ENCODE assay signal across 14 cellular contexts in the genomic region with DNA sequence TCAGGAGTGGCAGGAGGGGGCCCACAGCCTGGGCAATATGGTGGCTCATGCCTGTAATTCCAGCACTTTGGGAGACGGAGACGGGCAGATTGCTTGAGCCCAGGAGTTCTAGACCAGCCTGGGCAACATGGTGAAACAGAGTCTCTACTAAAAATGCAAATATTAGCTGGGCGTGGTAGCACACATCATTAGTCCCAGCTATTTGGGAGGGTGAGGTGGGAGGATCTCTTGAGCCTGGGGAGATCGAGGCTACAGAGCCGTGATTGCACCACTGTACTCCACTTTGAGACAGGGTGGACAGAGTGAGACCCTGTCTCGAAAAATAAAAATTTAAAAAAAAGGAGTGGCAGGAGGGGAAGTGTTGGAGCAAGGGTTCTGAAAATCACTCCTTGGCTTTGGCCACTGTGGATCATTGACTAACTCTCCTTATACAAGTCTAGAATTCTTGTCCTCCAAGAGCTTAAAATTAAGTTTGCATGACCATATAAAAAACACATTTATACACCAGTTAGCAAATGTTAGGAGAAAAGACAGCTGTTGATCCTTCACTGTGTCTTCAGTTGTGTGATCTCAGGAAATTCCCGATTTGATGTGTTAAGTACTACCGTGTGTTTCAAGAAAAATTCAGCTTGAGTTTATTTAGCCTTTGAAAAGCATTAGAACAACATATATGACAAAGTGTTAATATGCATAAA. TPM values are rescaled to one million over a fixed set of nuclear protein-coding genes. Genes with fewer than 3 reads are reported as not detected.
DNase-seq lines count a peak whose midpoint lies in the region; ATAC-seq and TF ChIP-seq lines count a peak whose summit lies in the region.
"Had no signal": no experiment of that assay in that cellular context is flagged by ENCODE, and none has a peak within 500 bp of the region (broad histone marks: within the 10 kb centered on the region; RNA-seq: fewer than 3 reads in every experiment).

No MANE protein-coding gene starts in this region.

- no peak overlapping the region for H2BK120ac ChIP-seq in mesenchymal stem cell (ENCODE audit: low read depth, low read length)

- H3K18ac ChIP-seq in mesenchymal stem cell (ENCODE audit: low read depth in 1 of 2, low read length in 2 of 2) = no peak overlapping the region

- H3K27me3 Mint-ChIP-seq in activated naive CD8-positive, alpha-beta T cell = peaks cover 6% of the 10 kb centered on the region
- peaks cover 41% of the 10 kb centered on the region for H3K27me3 Mint-ChIP-seq in activated naive CD8-positive, alpha-beta T cell treated with anti-CD3 and anti-CD28 coated beads for 36 hours
- H3K27me3 Mint-ChIP-seq in WTC11 (ENCODE audit: low read depth) = no peaks in the 10 kb centered on the region

- H3K36me3 Mint-ChIP-seq in activated naive CD8-positive, alpha-beta T cell = peaks cover 8% of the 10 kb centered on the region
- peaks cover 16% of the 10 kb centered on the region for H3K36me3 Mint-ChIP-seq in activated naive CD8-positive, alpha-beta T cell treated with anti-CD3 and anti-CD28 coated beads for 36 hours
- H3K36me3 Mint-ChIP-seq in WTC11 = peaks cover 17% of the 10 kb centered on the region

- no peaks in the 10 kb centered on the region for H3K9me3 Mint-ChIP-seq in activated naive CD8-positive, alpha-beta T cell (ENCODE audit: low read depth)
- H3K9me3 Mint-ChIP-seq in activated naive CD8-positive, alpha-beta T cell treated with anti-CD3 and anti-CD28 coated beads for 36 hours = no peaks in the 10 kb centered on the region
- no peaks in the 10 kb centered on the region for H3K9me3 Mint-ChIP-seq in WTC11

- H3K9me3 ChIP-seq in mesenchymal stem cell (ENCODE audit: control insufficient read depth, low read length) (no peaks in the 10 kb centered on the region), transverse colon (no peaks in the 10 kb centered on the region)
- H3K9me3 ChIP-seq: colonic mucosa, testis had no signal

- peaks cover 4% of the 10 kb centered on the region for H3K79me1 ChIP-seq in mesenchymal stem cell (replicated peaks; ENCODE audit: low read length, poor library complexity, severe bottlenecking)

- H3K36me3 ChIP-seq in mesenchymal stem cell (ENCODE audit: control insufficient read depth in 1 of 2, insufficient read depth in 2 of 2, low read depth in 1 of 2, low read length in 2 of 2) (no peaks in the 10 kb centered on the region), transverse colon (no peaks in the 10 kb centered on the region)
- H3K36me3 ChIP-seq: colonic mucosa had no signal

- no peak overlapping the region for H3K23ac ChIP-seq in mesenchymal stem cell (ENCODE audit: low read length in 2 of 2)

- no peak overlapping the region for H3K27ac Mint-ChIP-seq in activated naive CD8-positive, alpha-beta T cell
- no peak overlapping the region for H3K27ac Mint-ChIP-seq in activated naive CD8-positive, alpha-beta T cell treated with anti-CD3 and anti-CD28 coated beads for 36 hours
- H3K27ac Mint-ChIP-seq in WTC11 = no peak overlapping the region

- no peak overlapping the region for H2AFZ ChIP-seq in mesenchymal stem cell (ENCODE audit: low read depth, low read length)

- no peak overlapping the region for H4K8ac ChIP-seq in mesenchymal stem cell (ENCODE audit: low read length)

- no peak overlapping the region for H3K9ac ChIP-seq in mesenchymal stem cell (ENCODE audit: low read length)

- no peak for ATAC-seq in WTC11

- H3K4me3 ChIP-seq in mesenchymal stem cell (ENCODE audit: insufficient read depth in 1 of 2, low read depth in 1 of 2, low read length in 2 of 2) (no peak overlapping the region), transverse colon (no peak overlapping the region)
- H3K4me3 ChIP-seq: colonic mucosa had no signal

- peaks cover 25% of the 10 kb centered on the region for H3K4me1 Mint-ChIP-seq in activated naive CD8-positive, alpha-beta T cell (ENCODE audit: low read depth)
- peaks cover 25% of the 10 kb centered on the region for H3K4me1 Mint-ChIP-seq in activated naive CD8-positive, alpha-beta T cell treated with anti-CD3 and anti-CD28 coated beads for 36 hours
- peaks cover 55% of the 10 kb centered on the region for H3K4me1 Mint-ChIP-seq in WTC11

- H3K4me3 Mint-ChIP-seq in activated naive CD8-positive, alpha-beta T cell = peak overlapping the region; percentile 81
- H3K4me3 Mint-ChIP-seq in activated naive CD8-positive, alpha-beta T cell treated with anti-CD3 and anti-CD28 coated beads for 36 hours = no peak overlapping the region
- H3K4me3 Mint-ChIP-seq in WTC11 = peak overlapping the region; percentile 76; the same call in 1 of the 2 replicates

- H3K4me2 ChIP-seq in mesenchymal stem cell (ENCODE audit: low read length, poor library complexity, severe bottlenecking) = no peak overlapping the region

- no peak overlapping the region for H3K4ac ChIP-seq in mesenchymal stem cell (ENCODE audit: low read depth in 1 of 2, low read length in 2 of 2)

- no peak overlapping the region for H2AK5ac ChIP-seq in mesenchymal stem cell (ENCODE audit: low read length, severe bottlenecking)

- peaks cover 14% of the 10 kb centered on the region for H3K4me1 ChIP-seq in mesenchymal stem cell (ENCODE audit: control insufficient read depth, insufficient read depth, low read depth, low read length)
- H3K4me1 ChIP-seq in transverse colon = peaks cover 25 to 60% (median 43%) of the 10 kb centered on the region in 4 donors

- H3K27ac ChIP-seq in mesenchymal stem cell (ENCODE audit: low read length, poor library complexity, severe bottlenecking) (no peak overlapping the region), transverse colon (peak overlapping the region in 3 of 4 donors; percentile 97 to 98 (median 98))
- H3K27ac ChIP-seq: colonic mucosa had no signal

- H3K14ac ChIP-seq in mesenchymal stem cell (ENCODE audit: low read length in 2 of 2) = no peak overlapping the region

- H4K91ac ChIP-seq in mesenchymal stem cell (ENCODE audit: low read length) = no peak overlapping the region

- H3K27me3 ChIP-seq in mesenchymal stem cell (ENCODE audit: control insufficient read depth in 1 of 2, insufficient read depth in 1 of 2, low read length in 2 of 2) (no peaks in the 10 kb centered on the region), transverse colon (no peaks in the 10 kb centered on the region)
- H3K27me3 ChIP-seq: colonic mucosa, testis had no signal

- POLR2A ChIA-PET in WTC11 (lab: Charles Lee) = no interaction called here

- intact Hi-C loops in transverse colon (cut with DNase I; ENCODE audit: low total_unique reads) = loop anchor here (5.0 kb wide), 1 partner anchor 44 kb away; no protein-coding TSS in a partner anchor

- DNase-seq in activated naive CD8-positive, alpha-beta T cell treated with anti-CD3 and anti-CD28 coated beads for 36 hours = no peak
- DNase-seq in WTC11 (ENCODE audit: low spot score) = no peak
- peak; percentile 46 for DNase-seq in mesenchymal stem cell
- no peak for DNase-seq in transverse colon
- DNase-seq in NCI-H82 treated with DMSO at 0.1 percent for 48 hours (lab: John Stamatoyannopoulos, UW; ENCODE audit: unreplicated experiment) = no peak
- no peak for DNase-seq in NCI-H1048 (lab: John Stamatoyannopoulos, UW)
- DNase-seq in foreskin melanocyte = no peak
- DNase-seq: colonic mucosa, GDM1, kidney glomerular epithelial cell, NCI-H1694 treated with DMSO at 0.1 percent for 48 hours, T1000, testis had no signal

- WGBS in mesenchymal stem cell = 92% methylated on average over 7 of the region's 8 CpGs
- WGBS in transverse colon (ENCODE audit: low coverage in 1 of 2), 2 donors = 84 to 95% methylated on average over 2 to 8 of the region's 8 CpGs

- TF ChIP-seq CTCF in WTC11 (IDR thresholded peaks at IDR 0.05) = no peak
- TF ChIP-seq CTCF in transverse colon (IDR thresholded peaks at IDR 0.05) = no peak

- no peak for TF ChIP-seq EP300 in transverse colon (IDR thresholded peaks at IDR 0.05; ENCODE audit: low read depth)

- H2BK5ac ChIP-seq in mesenchymal stem cell (ENCODE audit: low read depth, low read length, poor library complexity, severe bottlenecking) = no peak overlapping the region

- TF ChIP-seq POLR2A in transverse colon (IDR thresholded peaks at IDR 0.05) = no peak

- peak overlapping the region in 1 of 2 experiments; percentile 0 for H2BK12ac ChIP-seq in mesenchymal stem cell (ENCODE audit: low read length in 2 of 2)

- in situ Hi-C loops in transverse colon (cut with MboI; ENCODE audit: low pct_ligation_motif_present in 1 of 4, low pct_unique_long_range_greater_than_20kb in 1 of 4, low sequenced_read_pairs in 3 of 4) = no loop called here

- CTCF ChIA-PET in WTC11 (lab: Charles Lee) = interaction anchor here (1.3 to 3.7 kb wide), 3 partner anchors 37 to 177 kb away, joined by 3 to 49 read pairs (median 5); no protein-coding TSS in a partner anchor

- no peak overlapping the region for H2BK15ac ChIP-seq in mesenchymal stem cell (ENCODE audit: low read depth, poor library complexity, severe bottlenecking)

TF ChIP-seq in WTC11, 78 proteins besides CTCF, POLR2A, EP300 and RAD21 (continues in another document):
- TF ChIP-seq ZNF317 (CRISPR knock-in tag; IDR thresholded peaks at IDR 0.05; ENCODE audit: borderline replicate concordance, low read depth) = no peak
- no peak for TF ChIP-seq RELA (CRISPR knock-in tag; IDR thresholded peaks at IDR 0.05; ENCODE audit: borderline replicate concordance)
- no peak for TF ChIP-seq PRRX2 (CRISPR knock-in tag; IDR thresholded peaks at IDR 0.05)
- TF ChIP-seq MXD4 (CRISPR knock-in tag; IDR thresholded peaks at IDR 0.05; ENCODE audit: borderline replicate concordance) = no peak
- TF ChIP-seq ATF1 (CRISPR knock-in tag; IDR thresholded peaks at IDR 0.05) = no peak
- no peak for TF ChIP-seq SMAD3 (CRISPR knock-in tag; IDR thresholded peaks at IDR 0.05; ENCODE audit: borderline replicate concordance)
- TF ChIP-seq GABPB1 (CRISPR knock-in tag; IDR thresholded peaks at IDR 0.05) = no peak
- TF ChIP-seq ESRRA (CRISPR knock-in tag; IDR thresholded peaks at IDR 0.05; ENCODE audit: borderline replicate concordance) = no peak
- no peak for TF ChIP-seq ZMAT4 (CRISPR knock-in tag; IDR thresholded peaks at IDR 0.05)
- no peak for TF ChIP-seq NR3C1 (CRISPR knock-in tag; conservative IDR thresholded peaks at IDR 0.05; ENCODE audit: low read depth)
- no peak for TF ChIP-seq ZNF263 (CRISPR knock-in tag; IDR thresholded peaks at IDR 0.05; ENCODE audit: low read depth)
- TF ChIP-seq RORB (CRISPR knock-in tag; IDR thresholded peaks at IDR 0.05) = no peak
- no peak for TF ChIP-seq TP53 (CRISPR knock-in tag; IDR thresholded peaks at IDR 0.05)

RNA-seq across cellular contexts. Expression of gene WEE1, which starts 2.3 kb away (rescaled TPM):
- 10 to 100 TPM; 46.8 to 47.5 TPM for total RNA-seq in activated naive CD8-positive, alpha-beta T cell treated with anti-CD3 and anti-CD28 coated beads for 36 hours
- total RNA-seq in WTC11 (2021) (85.5 to 109 TPM (median 91.3 TPM) in 3 replicates), transverse colon (10 to 100 TPM in 3 of 4 donors, 1 to 10 TPM in 1; 7.9 to 48.2 (median 31.8) TPM)
- 7.5 TPM for polyA plus RNA-seq in mesenchymal stem cell (2013, experiment 1 of 2)
- 7.5 TPM for polyA plus RNA-seq in mesenchymal stem cell (2013, experiment 2 of 2)
